In genomic region chr2:166700079-166700478, GRCh38 we compare ENCODE assay signal across 16 cellular contexts.
DNase-seq lines count a peak whose midpoint lies in the region; ATAC-seq and TF ChIP-seq lines count a peak whose summit lies in the region.
"Had no signal": no experiment of that assay in that cellular context is flagged by ENCODE, and none has a peak within 500 bp of the region (broad histone marks: within the 10 kb centered on the region; RNA-seq: fewer than 3 reads in every experiment).

No MANE protein-coding gene starts in this region.

- no peaks in the 10 kb centered on the region for H3K27me3 Mint-ChIP-seq in brain
- H3K27me3 Mint-ChIP-seq in neural crest cell (ENCODE audit: low read depth), result no peaks in the 10 kb centered on the region
- H3K27me3 Mint-ChIP-seq in activated CD4-positive, alpha-beta memory T cell treated with anti-CD3 and anti-CD28 coated beads, Interleukin-2, amount 10 ng/mL, durations not matched to agents 7 days and 5 days, result no peaks in the 10 kb centered on the region
- H3K27me3 Mint-ChIP-seq in effector memory CD8-positive, alpha-beta T cell, result no peaks in the 10 kb centered on the region
- H3K27me3 Mint-ChIP-seq: activated B cell treated with CpG ODN at 0.5 μM for 24 hours had no signal

- CTCF ChIA-PET in activated CD4-positive, alpha-beta memory T cell treated with anti-CD3 and anti-CD28 coated beads, Interleukin-2, amount 10 ng/mL, durations not matched to agents 7 days and 5 days (lab: Charles Lee), result no interaction called here

- POLR2A ChIA-PET in activated CD4-positive, alpha-beta memory T cell treated with anti-CD3 and anti-CD28 coated beads, Interleukin-2, amount 10 ng/mL, durations not matched to agents 7 days and 5 days (lab: Charles Lee), result no interaction called here

- H3K9me3 ChIP-seq in adrenal gland (replicated peaks in 1 of 3), result no peaks in the 10 kb centered on the region
- H3K9me3 ChIP-seq: A549, lower lobe of right lung had no signal

- WGBS in adrenal gland, 4 donors, result 74 to 84% (median 79%) methylated on average over 2 of the region's 2 CpGs

- H3K4me3 Mint-ChIP-seq in brain (no peak overlapping the region), neural crest cell (no peak overlapping the region)
- H3K4me3 Mint-ChIP-seq in activated CD4-positive, alpha-beta memory T cell treated with anti-CD3 and anti-CD28 coated beads, Interleukin-2, amount 10 ng/mL, durations not matched to agents 7 days and 5 days, result no peak overlapping the region
- no peak overlapping the region for H3K4me3 Mint-ChIP-seq in effector memory CD8-positive, alpha-beta T cell
- H3K4me3 Mint-ChIP-seq: activated B cell treated with CpG ODN at 0.5 μM for 24 hours had no signal

- ATAC-seq in effector memory CD8-positive, alpha-beta T cell (replicated peaks), result no peak
- ATAC-seq: A549; lower lobe of right lung; stimulated activated naive CD8-positive, alpha-beta T cell treated with anti-CD3 and anti-CD28 coated beads, Interleukin-15, Interleukin-2, amounts not matched to agents 100 U/mL and 50 U/mL, for 24 hours had no signal

- intact Hi-C loops in adrenal gland (cut with DNase I), result no loop called here

- TF ChIP-seq CTCF in brain (conservative IDR thresholded peaks at IDR 0.05) (peak; percentile 63 to 69), neural crest cell (conservative IDR thresholded peaks at IDR 0.05) (peak; percentile 59), adrenal gland (IDR thresholded peaks at IDR 0.05) (peak in 2 of 6 experiments; percentile 23 to 29)

- DNase-seq in DMS 273 (lab: John Stamatoyannopoulos, UW; ENCODE audit: unreplicated experiment), result peak; percentile 1
- DNase-seq in DMS 273 treated with DMSO at 0.1 percent for 48 hours (lab: John Stamatoyannopoulos, UW), result no peak
- peak; percentile 49 for DNase-seq in NCI-H1694 (lab: John Stamatoyannopoulos, UW)
- no peak for DNase-seq in neural crest cell (ENCODE audit: low read depth, low spot score)
- DNase-seq in activated CD4-positive, alpha-beta memory T cell treated with anti-CD3 and anti-CD28 coated beads, Interleukin-2, amount 10 ng/mL, durations not matched to agents 7 days and 5 days, result no peak
- DNase-seq in adrenal gland, result no peak
- DNase-seq in effector memory CD8-positive, alpha-beta T cell, result no peak
- DNase-seq: activated B cell treated with CpG ODN at 0.5 μM for 24 hours; activated effector memory CD4-positive, alpha-beta T cell treated with Interleukin-2 at 50 U/mL for 16 hours; lower lobe of right lung; NCI-H146; posterior cingulate gyrus; stimulated activated CD4-positive, alpha-beta T cell treated with anti-CD3 and anti-CD28 coated beads, Interleukin-2, amount 100 ng/mL, for 48 hours; stimulated activated naive CD8-positive, alpha-beta T cell treated with anti-CD3 and anti-CD28 coated beads, Interleukin-15, Interleukin-2, amounts not matched to agents 100 U/mL and 50 U/mL, for 24 hours had no signal

- H3K9me3 Mint-ChIP-seq in brain, result no peaks in the 10 kb centered on the region
- H3K9me3 Mint-ChIP-seq in neural crest cell, result no peaks in the 10 kb centered on the region
- no peaks in the 10 kb centered on the region for H3K9me3 Mint-ChIP-seq in activated CD4-positive, alpha-beta memory T cell treated with anti-CD3 and anti-CD28 coated beads, Interleukin-2, amount 10 ng/mL, durations not matched to agents 7 days and 5 days
- peaks cover 0 to 2% of the 10 kb centered on the region in 2 donors for H3K9me3 Mint-ChIP-seq in effector memory CD8-positive, alpha-beta T cell
- H3K9me3 Mint-ChIP-seq: activated B cell treated with CpG ODN at 0.5 μM for 24 hours had no signal

- TF ChIP-seq POLR2A in adrenal gland (IDR thresholded peaks at IDR 0.05), result no peak

- H3K27me3 ChIP-seq in adrenal gland, result no peaks in the 10 kb centered on the region

- H3K36me3 Mint-ChIP-seq in brain (no peaks in the 10 kb centered on the region), neural crest cell (ENCODE audit: low read depth) (no peaks in the 10 kb centered on the region)
- H3K36me3 Mint-ChIP-seq in activated CD4-positive, alpha-beta memory T cell treated with anti-CD3 and anti-CD28 coated beads, Interleukin-2, amount 10 ng/mL, durations not matched to agents 7 days and 5 days (ENCODE audit: low read depth), result no peaks in the 10 kb centered on the region
- H3K36me3 Mint-ChIP-seq in effector memory CD8-positive, alpha-beta T cell (ENCODE audit: insufficient read depth), result no peaks in the 10 kb centered on the region

- H3K27ac ChIP-seq in adrenal gland, result no peak overlapping the region
- H3K27ac ChIP-seq: A549, lower lobe of right lung had no signal

- no peaks in the 10 kb centered on the region for H3K4me1 ChIP-seq in adrenal gland (replicated peaks in 1 of 2)
- H3K4me1 ChIP-seq: A549, lower lobe of right lung had no signal

- H3K36me3 ChIP-seq in adrenal gland (replicated peaks in 1 of 2), result no peaks in the 10 kb centered on the region
- H3K36me3 ChIP-seq: lower lobe of right lung had no signal

- H3K4me1 Mint-ChIP-seq in brain (no peaks in the 10 kb centered on the region), neural crest cell (no peaks in the 10 kb centered on the region)
- no peaks in the 10 kb centered on the region for H3K4me1 Mint-ChIP-seq in activated CD4-positive, alpha-beta memory T cell treated with anti-CD3 and anti-CD28 coated beads, Interleukin-2, amount 10 ng/mL, durations not matched to agents 7 days and 5 days
- H3K4me1 Mint-ChIP-seq in effector memory CD8-positive, alpha-beta T cell (ENCODE audit: low read depth in 2 of 2), result no peaks in the 10 kb centered on the region
- H3K4me1 Mint-ChIP-seq: activated B cell treated with CpG ODN at 0.5 μM for 24 hours had no signal

- H3K4me3 ChIP-seq in adrenal gland, result no peak overlapping the region
- H3K4me3 ChIP-seq: A549, lower lobe of right lung had no signal

- H3K27ac Mint-ChIP-seq in brain, result no peak overlapping the region
- no peak overlapping the region for H3K27ac Mint-ChIP-seq in neural crest cell (ENCODE audit: unreplicated experiment)
- no peak overlapping the region for H3K27ac Mint-ChIP-seq in activated CD4-positive, alpha-beta memory T cell treated with anti-CD3 and anti-CD28 coated beads, Interleukin-2, amount 10 ng/mL, durations not matched to agents 7 days and 5 days
- no peak overlapping the region for H3K27ac Mint-ChIP-seq in effector memory CD8-positive, alpha-beta T cell
- H3K27ac Mint-ChIP-seq: activated B cell treated with CpG ODN at 0.5 μM for 24 hours had no signal

Comparison
In these comparisons a context has a peak if more than half of its experiments do, and no peak if none do; other contexts are left out.
1. DNase-seq: peak in DMS 273 (single experiment) and NCI-H1694 (single experiment); none in DMS 273 treated with DMSO at 0.1 percent for 48 hours (single experiment), neural crest cell (single experiment), activated CD4-positive, alpha-beta memory T cell treated with anti-CD3 and anti-CD28 coated beads, Interleukin-2, amount 10 ng/mL, durations not matched to agents 7 days and 5 days (single experiment), adrenal gland (0 of 7) and effector memory CD8-positive, alpha-beta T cell (0 of 3).